Comparison of ENCODE assay signal across 9 cellular contexts in the genomic region with DNA sequence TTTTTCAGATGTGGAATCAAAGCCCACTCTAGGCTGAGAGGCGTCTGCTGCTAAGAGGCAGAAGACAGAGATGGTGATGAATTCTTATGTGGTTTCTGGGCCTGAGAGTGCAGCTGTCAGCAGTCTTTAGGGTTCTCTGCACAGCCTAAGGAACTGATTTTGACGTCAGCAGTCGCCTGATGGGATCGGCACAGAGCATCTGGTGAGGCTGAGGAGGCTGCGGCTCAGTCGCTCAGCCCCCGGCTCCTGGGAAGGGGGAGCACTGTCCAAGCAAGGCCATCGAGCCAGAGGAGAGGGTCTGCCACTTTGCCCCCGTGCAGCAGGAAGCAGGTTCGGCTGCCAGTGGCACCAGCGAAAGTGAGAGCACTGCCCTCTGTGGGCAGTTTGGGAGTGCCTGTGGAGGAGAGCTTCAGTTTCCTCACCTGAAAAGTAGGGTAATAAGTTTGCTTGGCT.
DNase-seq lines count a peak whose midpoint lies in the region; ATAC-seq and TF ChIP-seq lines count a peak whose summit lies in the region.
"Had no signal": no experiment of that assay in that cellular context is flagged by ENCODE, and none has a peak within 500 bp of the region (broad histone marks: within the 10 kb centered on the region; RNA-seq: fewer than 3 reads in every experiment).

No MANE protein-coding gene starts in this region.

- H3K27me3 Mint-ChIP-seq in central memory CD8-positive, alpha-beta T cell, result no peaks in the 10 kb centered on the region

- H3K4me1 Mint-ChIP-seq in central memory CD8-positive, alpha-beta T cell, result no peaks in the 10 kb centered on the region

- 68 to 70% methylated on average over 11 of the region's 11 CpGs for WGBS in mesodermal cell (ENCODE audit: insufficient coverage in 2 of 2), 2 experiments

- ATAC-seq in central memory CD8-positive, alpha-beta T cell (replicated peaks; ENCODE audit: extremely low read depth, poor library complexity, severe bottlenecking), result peak; percentile 40
- ATAC-seq in GM21515 (IDR thresholded peaks at IDR 0.05; ENCODE audit: unreplicated experiment), result no peak
- no peak for ATAC-seq in GM19395 (IDR thresholded peaks at IDR 0.05; ENCODE audit: unreplicated experiment)

- TF ChIP-seq POLR2A in uterus (IDR thresholded peaks at IDR 0.05), result no peak

- no peaks in the 10 kb centered on the region for H3K9me3 Mint-ChIP-seq in central memory CD8-positive, alpha-beta T cell
- H3K9me3 Mint-ChIP-seq: mesothelial cell of epicardium had no signal

- H3K27ac ChIP-seq in mesodermal cell (ENCODE audit: low read depth, low read length, severe bottlenecking) (peak overlapping the region; percentile 93), uterus (peak overlapping the region; percentile 52 to 62)

- H3K27me3 ChIP-seq in uterus, result no peaks in the 10 kb centered on the region

- DNase-seq in Daoy (ENCODE audit: low read depth), result peak; percentile 32
- peak; percentile 67 for DNase-seq in NCI-H69 (lab: John Stamatoyannopoulos, UW)
- no peak for DNase-seq in central memory CD8-positive, alpha-beta T cell (ENCODE audit: low spot score in 2 of 2)
- DNase-seq in uterus, result peak in 1 of 2 donors; percentile 26
- no peak for DNase-seq in GF-D8 (lab: John Stamatoyannopoulos, UW)

- intact Hi-C loops in uterus (cut with DNase I; ENCODE audit: low total_unique reads), result no loop called here

- H3K9me3 ChIP-seq in mesodermal cell (ENCODE audit: control insufficient read depth, low read length), result no peaks in the 10 kb centered on the region
- no peaks in the 10 kb centered on the region for H3K9me3 ChIP-seq in uterus

- H3K4me3 ChIP-seq in mesodermal cell (ENCODE audit: extremely low read depth, insufficient read depth, low read length, poor library complexity, severe bottlenecking) (no peak overlapping the region), uterus (no peak overlapping the region)

- peaks cover 16% of the 10 kb centered on the region for H3K36me3 ChIP-seq in mesodermal cell (ENCODE audit: control insufficient read depth, insufficient read depth, low read length)
- no peaks in the 10 kb centered on the region for H3K36me3 ChIP-seq in uterus

- peaks cover 61% of the 10 kb centered on the region for H3K4me1 ChIP-seq in mesodermal cell (ENCODE audit: control insufficient read depth, insufficient read depth, low read length, poor library complexity, severe bottlenecking)
- H3K4me1 ChIP-seq in uterus, result peaks cover 0 to 15% of the 10 kb centered on the region in 2 donors

- no peak overlapping the region for H3K27ac Mint-ChIP-seq in central memory CD8-positive, alpha-beta T cell (ENCODE audit: low read depth)
- H3K27ac Mint-ChIP-seq: mesothelial cell of epicardium had no signal

- no peak overlapping the region for H3K4me3 Mint-ChIP-seq in central memory CD8-positive, alpha-beta T cell

- TF ChIP-seq CTCF in uterus (IDR thresholded peaks at IDR 0.05), result peak; percentile 16 to 41 (median 28)

- H3K36me3 Mint-ChIP-seq in central memory CD8-positive, alpha-beta T cell (ENCODE audit: insufficient read depth), result peaks cover 1% of the 10 kb centered on the region
- H3K36me3 Mint-ChIP-seq: mesothelial cell of epicardium had no signal

Comparison
In these comparisons a context has a peak if more than half of its experiments do, and no peak if none do; other contexts are left out.
1. DNase-seq: peak in Daoy (single experiment) and NCI-H69 (single experiment); none in central memory CD8-positive, alpha-beta T cell (0 of 2) and GF-D8 (single experiment).